ENCODE assay signal across 12 cellular contexts in the genomic region with DNA sequence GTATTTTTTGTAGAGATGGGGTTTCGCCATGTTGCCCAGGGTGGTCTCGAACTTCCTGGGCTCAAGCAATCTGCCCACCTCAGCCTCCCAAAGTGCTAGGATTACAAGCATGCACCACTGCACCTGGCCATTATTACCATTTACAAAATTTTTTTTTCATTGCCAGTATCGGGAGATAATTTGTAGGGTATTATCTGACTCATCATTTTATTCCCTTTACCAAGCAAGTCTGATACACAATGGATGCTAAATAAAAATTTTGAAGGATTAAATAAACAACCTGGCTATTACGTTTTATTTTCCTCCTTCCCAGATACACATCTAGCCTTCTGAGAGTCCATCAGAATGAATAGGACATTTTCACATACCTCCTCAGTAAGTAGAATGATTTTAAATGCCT. TPM values are rescaled to one million over a fixed set of nuclear protein-coding genes. Genes with fewer than 3 reads are reported as not detected.
"Had no signal": no experiment of that assay in that cellular context is flagged by ENCODE, and none has a peak within 500 bp of the region (broad histone marks: within the 10 kb centered on the region; RNA-seq: fewer than 3 reads in every experiment).

No MANE protein-coding gene starts in this region.

- FAIRE-seq: H1, H54 had no signal

- H3K4me2 ChIP-seq: GM23338 had no signal

- H3K36me3 ChIP-seq: HAP-1 had no signal

- H3K27ac ChIP-seq: GM23248 had no signal

- H3K9me3 ChIP-seq: HAP-1 had no signal

- DNase-seq: GM23248, GOT3, H7, H9, HCEC 1CT, HFFc6 had no signal

- H3K4me3 ChIP-seq: GM23248, GM23338, HAP-1 had no signal

- H3K9ac ChIP-seq: GM23248 had no signal

- ATAC-seq: GM23338, HCT116 had no signal

- H2AFZ ChIP-seq: GM23248, GM23338 had no signal

- H3K4me1 ChIP-seq: HAP-1 had no signal

RNA-seq across cellular contexts. Expression of gene CPN1, which starts 38.1 kb away (rescaled TPM):
- total RNA-seq: GM23248, GM23338, H4, H7, H9, HFFc6 had no signal
- polyA plus RNA-seq: GM23248 had no signal
